11 cellular contexts compared by ENCODE assay signal in genomic region chr19:46878613-46879375, GRCh38. TPM values are rescaled to one million over a fixed set of nuclear protein-coding genes. Genes with fewer than 3 reads are reported as not detected.
DNase-seq lines count a peak whose midpoint lies in the region; ATAC-seq and TF ChIP-seq lines count a peak whose summit lies in the region.
"Had no signal": no experiment of that assay in that cellular context is flagged by ENCODE, and none has a peak within 500 bp of the region (broad histone marks: within the 10 kb centered on the region; RNA-seq: fewer than 3 reads in every experiment).

No MANE protein-coding gene starts in this region.

- no peaks in the 10 kb centered on the region for H3K9me3 Mint-ChIP-seq in activated CD8-positive, alpha-beta memory T cell treated with anti-CD3 and anti-CD28 coated beads, Interleukin-2, amount 10 ng/mL, durations not matched to agents 7 days and 5 days (ENCODE audit: low read depth)
- H3K9me3 Mint-ChIP-seq: T-cell had no signal

- no peak for DNase-seq in activated CD8-positive, alpha-beta memory T cell treated with anti-CD3 and anti-CD28 coated beads, Interleukin-2, amount 10 ng/mL, durations not matched to agents 7 days and 5 days
- DNase-seq in activated CD8-positive, alpha-beta memory T cell treated with anti-CD3 and anti-CD28 coated beads, Interleukin-2, amount 50 U/mL, for 4 hours, result no peak
- DNase-seq in Panc1 (ENCODE audit: low read depth, low spot score) (no peak), fibroblast of mammary gland (ENCODE audit: low read depth) (peak; percentile 93), skeletal muscle cell (ENCODE audit: low read depth) (peak; percentile 62), transverse colon (no peak), NCI-H524 treated with DMSO at 0.1 percent for 48 hours (lab: John Stamatoyannopoulos, UW) (no peak)
- DNase-seq: NCI-H510A treated with DMSO at 0.1 percent for 48 hours, T-cell had no signal

- ATAC-seq in activated CD8-positive, alpha-beta memory T cell treated with anti-CD3 and anti-CD28 coated beads, Interleukin-2, amount 10 ng/mL, durations not matched to agents 7 days and 5 days, result peak; percentile 36
- ATAC-seq in Panc1 (peak; percentile 69), GM18520 (IDR thresholded peaks at IDR 0.05; ENCODE audit: unreplicated experiment) (no peak)

- peaks cover 3% of the 10 kb centered on the region for H3K36me3 Mint-ChIP-seq in activated CD8-positive, alpha-beta memory T cell treated with anti-CD3 and anti-CD28 coated beads, Interleukin-2, amount 10 ng/mL, durations not matched to agents 7 days and 5 days

- H3K4me1 ChIP-seq in Panc1 (ENCODE audit: control insufficient read depth, insufficient read depth, low read length) (peaks cover 39% of the 10 kb centered on the region), transverse colon (peaks cover 0 to 8% (median 0%) of the 10 kb centered on the region in 4 donors)

- no peak overlapping the region for H3K4me3 ChIP-seq in Panc1 (ENCODE audit: low read depth in 2 of 2, low read length in 2 of 2)
- no peak overlapping the region for H3K4me3 ChIP-seq in fibroblast of mammary gland (ENCODE audit: control insufficient read depth, low read depth, low read length)
- no peak overlapping the region for H3K4me3 ChIP-seq in skeletal muscle cell (ENCODE audit: low read depth, low read length)
- no peak overlapping the region for H3K4me3 ChIP-seq in transverse colon

- H3K27me3 ChIP-seq in Panc1 (ENCODE audit: control insufficient read depth, insufficient read depth, low read length) (no peaks in the 10 kb centered on the region), transverse colon (no peaks in the 10 kb centered on the region)

- H3K27ac ChIP-seq in Panc1 (ENCODE audit: low read length) (peak overlapping the region; percentile 73), transverse colon (no peak overlapping the region)
- H3K27ac ChIP-seq: parathyroid adenoma had no signal

- TF ChIP-seq CTCF in Panc1 (IDR thresholded peaks at IDR 0.05) (no peak), fibroblast of mammary gland (conservative IDR thresholded peaks at IDR 0.05; ENCODE audit: control insufficient read depth, insufficient read depth, low read depth, low read length) (no peak), transverse colon (IDR thresholded peaks at IDR 0.05) (no peak)

- TF ChIP-seq EP300 in transverse colon (IDR thresholded peaks at IDR 0.05; ENCODE audit: low read depth), result no peak

- in situ Hi-C loops in Panc1 (cut with HindIII; ENCODE audit: low pct_unique_long_range_greater_than_20kb, low sequenced_read_pairs), result no loop called here
- in situ Hi-C loops in transverse colon (cut with MboI; ENCODE audit: low pct_ligation_motif_present in 1 of 4, low pct_unique_long_range_greater_than_20kb in 1 of 4, low sequenced_read_pairs in 3 of 4), result no loop called here

- intact Hi-C loops in Panc1 (cut with micrococcal nuclease; ENCODE audit: unreplicated experiment), result no loop called here
- intact Hi-C loops in transverse colon (cut with DNase I; ENCODE audit: low total_unique reads), result no loop called here

- H3K9me3 ChIP-seq in Panc1 (ENCODE audit: control insufficient read depth, insufficient read depth, low read depth, low read length), result no peaks in the 10 kb centered on the region
- no peaks in the 10 kb centered on the region for H3K9me3 ChIP-seq in transverse colon

- no peaks in the 10 kb centered on the region for H3K27me3 Mint-ChIP-seq in activated CD8-positive, alpha-beta memory T cell treated with anti-CD3 and anti-CD28 coated beads, Interleukin-2, amount 10 ng/mL, durations not matched to agents 7 days and 5 days
- H3K27me3 Mint-ChIP-seq: T-cell had no signal

- 80 to 84% methylated on average over 1 to 9 of the region's 9 CpGs for WGBS in transverse colon (ENCODE audit: low coverage in 1 of 2), 2 donors

- POLR2A ChIA-PET in Panc1 (lab: Charles Lee), result interaction anchor here (0.6 kb wide), 1 partner anchor 11 kb away, joined by 4 read pairs; no protein-coding TSS in a partner anchor

- no peak for TF ChIP-seq POLR2A in transverse colon (IDR thresholded peaks at IDR 0.05)

- no peak overlapping the region for H3K27ac Mint-ChIP-seq in activated CD8-positive, alpha-beta memory T cell treated with anti-CD3 and anti-CD28 coated beads, Interleukin-2, amount 10 ng/mL, durations not matched to agents 7 days and 5 days
- H3K27ac Mint-ChIP-seq: T-cell had no signal

- H3K4me3 Mint-ChIP-seq in activated CD8-positive, alpha-beta memory T cell treated with anti-CD3 and anti-CD28 coated beads, Interleukin-2, amount 10 ng/mL, durations not matched to agents 7 days and 5 days, result no peak overlapping the region
- H3K4me3 Mint-ChIP-seq: T-cell had no signal

- CTCF ChIA-PET in activated CD8-positive, alpha-beta memory T cell treated with anti-CD3 and anti-CD28 coated beads, Interleukin-2, amount 10 ng/mL, durations not matched to agents 7 days and 5 days (lab: Charles Lee), result interaction anchor here (0.9 to 1.0 kb wide), 2 partner anchors 54 to 117 kb away, joined by 3 read pairs; no protein-coding TSS in a partner anchor
- CTCF ChIA-PET in Panc1 (lab: Charles Lee), result no interaction called here

- H3K36me3 ChIP-seq in Panc1 (ENCODE audit: control insufficient read depth, insufficient read depth, low read length) (no peaks in the 10 kb centered on the region), transverse colon (no peaks in the 10 kb centered on the region)

- H3K4me1 Mint-ChIP-seq in activated CD8-positive, alpha-beta memory T cell treated with anti-CD3 and anti-CD28 coated beads, Interleukin-2, amount 10 ng/mL, durations not matched to agents 7 days and 5 days, result peaks cover 5% of the 10 kb centered on the region

- BruUV-seq in Panc1 (replicated peaks; lab: Mats Ljungman, UMichigan), result no TSS peak

RNA-seq across cellular contexts. Expression of gene ARHGAP35, which starts 18.0 kb away (rescaled TPM):
- 10 to 100 TPM; 31.7 to 35.0 TPM for total RNA-seq in activated CD8-positive, alpha-beta memory T cell treated with anti-CD3 and anti-CD28 coated beads, Interleukin-2, amount 10 ng/mL, durations not matched to agents 7 days and 5 days
- total RNA-seq in Panc1 (2021; ENCODE audit: unreplicated experiment) (64.1 TPM), transverse colon (100 to 1,000 TPM in 2 of 4 donors, 10 to 100 TPM in 2; 77.1 to 159 (median 98.4) TPM)
- polyA plus RNA-seq in Panc1 (2012; ENCODE audit: insufficient read length), result 33.4 TPM

RNA-seq across cellular contexts. Expression of gene AP2S1, which starts 28.1 kb away (rescaled TPM):
- 100 to 1,000 TPM; 134 to 139 TPM for total RNA-seq in activated CD8-positive, alpha-beta memory T cell treated with anti-CD3 and anti-CD28 coated beads, Interleukin-2, amount 10 ng/mL, durations not matched to agents 7 days and 5 days
- total RNA-seq in Panc1 (2021; ENCODE audit: unreplicated experiment) (146 TPM), transverse colon (10 to 100 TPM; 50.1 to 96.9 (median 61.2) TPM)
- 201 TPM for polyA plus RNA-seq in Panc1 (2012; ENCODE audit: insufficient read length)

Comparison
In these comparisons a context has a peak if more than half of its experiments do, and no peak if none do; other contexts are left out.
1. DNase-seq: peak in fibroblast of mammary gland (single experiment) and skeletal muscle cell (single experiment); none in activated CD8-positive, alpha-beta memory T cell treated with anti-CD3 and anti-CD28 coated beads, Interleukin-2, amount 10 ng/mL, durations not matched to agents 7 days and 5 days (single experiment), activated CD8-positive, alpha-beta memory T cell treated with anti-CD3 and anti-CD28 coated beads, Interleukin-2, amount 50 U/mL, for 4 hours (single experiment), Panc1 (single experiment), transverse colon (single experiment) and NCI-H524 treated with DMSO at 0.1 percent for 48 hours (single experiment).